ENCODE assay signal across 3 cellular contexts in genomic region chr10:53737132-53737531, GRCh38.
"Had no signal": no experiment of that assay in that cellular context is flagged by ENCODE, and none has a peak within 500 bp of the region (broad histone marks: within the 10 kb centered on the region; RNA-seq: fewer than 3 reads in every experiment).

No MANE protein-coding gene starts in this region.

- DNase-seq: GDM1, GF-D8 had no signal

- ATAC-seq: GM12878 had no signal

- H3K4me3 ChIP-seq: GM12878 had no signal
